Comparison of ENCODE assay signal across 21 cellular contexts in the genomic region with DNA sequence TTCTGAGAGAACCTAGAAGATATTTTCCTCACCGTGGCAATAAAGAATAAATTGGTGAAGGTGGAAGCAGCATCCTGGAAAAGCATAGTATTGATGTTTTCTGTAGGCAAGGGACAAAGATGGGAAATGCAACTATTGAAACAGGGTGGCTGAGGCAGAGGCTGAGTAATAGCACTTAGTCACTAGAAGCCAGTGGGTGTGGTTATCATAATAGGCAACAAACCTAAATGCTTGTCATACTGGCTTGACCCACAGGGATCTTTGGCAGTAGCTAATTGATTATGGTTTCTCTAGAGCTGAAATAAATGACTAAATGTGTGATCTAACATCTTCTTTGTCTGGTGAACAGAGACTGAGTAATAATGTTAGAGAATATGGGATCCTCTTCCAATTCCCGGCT.
A peak's percentile ranks its signal among the peaks of the same experiment; 100 is the strongest.
DNase-seq lines count a peak whose midpoint lies in the region; ATAC-seq and TF ChIP-seq lines count a peak whose summit lies in the region.
"Had no signal": no experiment of that assay in that cellular context is flagged by ENCODE, and none has a peak within 500 bp of the region (broad histone marks: within the 10 kb centered on the region; RNA-seq: fewer than 3 reads in every experiment).

No MANE protein-coding gene starts in this region.

- H3K79me2 ChIP-seq in HCT116 (ENCODE audit: insufficient read depth, low read length): no peaks in the 10 kb centered on the region

- H3K27me3 ChIP-seq in HCT116 (ENCODE audit: insufficient read depth, low read length): no peaks in the 10 kb centered on the region
- H3K27me3 ChIP-seq: BLaER1 treated with 17β-estradiol and CSF1 and Interleukin-3, amounts not matched to agents 10 nM and 100 nM; cardiac muscle cell; right atrium auricular region had no signal

- no peak for TF ChIP-seq RAD21 in HCT116 (IDR thresholded peaks at IDR 0.05; ENCODE audit: low read depth)

- no TSS peak for BruUV-seq in HCT116 (replicated peaks; lab: Mats Ljungman, UMichigan)

- no peaks in the 10 kb centered on the region for H4K20me1 ChIP-seq in HCT116 (ENCODE audit: insufficient read depth)
- H4K20me1 ChIP-seq: BLaER1 treated with 17β-estradiol and CSF1 and Interleukin-3, amounts not matched to agents 10 nM and 100 nM had no signal

- no peaks in the 10 kb centered on the region for H3K9me2 ChIP-seq in HCT116 (ENCODE audit: insufficient read depth)

- TF ChIP-seq CTCF in AG10803 (conservative IDR thresholded peaks at IDR 0.05; ENCODE audit: low read length): no peak
- no peak for TF ChIP-seq CTCF in HCT116 (IDR thresholded peaks at IDR 0.05 in 2 of 3, conservative IDR thresholded peaks at IDR 0.05 in 1 of 3; ENCODE audit: borderline replicate concordance in 1 of 3, insufficient read depth in 1 of 3, low read depth in 2 of 3, low read length in 2 of 3)

- no peak overlapping the region for H3K9ac ChIP-seq in HCT116 (ENCODE audit: low read length)
- H3K9ac ChIP-seq: BLaER1 treated with 17β-estradiol and CSF1 and Interleukin-3, amounts not matched to agents 10 nM and 100 nM had no signal

- H3K4me3 ChIP-seq in AG10803 (ENCODE audit: low read length): no peak overlapping the region
- no peak overlapping the region for H3K4me3 ChIP-seq in HCT116 (replicated peaks in 1 of 2; ENCODE audit: low read depth in 1 of 2, low read length in 2 of 2)
- H3K4me3 ChIP-seq: BLaER1 treated with 17β-estradiol and CSF1 and Interleukin-3, amounts not matched to agents 10 nM and 100 nM; cardiac muscle cell; HAP-1; right atrium auricular region had no signal

- no peak for TF ChIP-seq POLR2A in HCT116 (IDR thresholded peaks at IDR 0.05; ENCODE audit: borderline replicate concordance, extremely low read depth, insufficient read depth, insufficient read length)

- CTCF ChIA-PET in HCT116 (lab: Charles Lee): no interaction called here

- POLR2A ChIA-PET in HCT116 (lab: Charles Lee): no interaction called here

- intact Hi-C loops in HCT116 (cut with micrococcal nuclease): no loop called here

- no peak overlapping the region for H3K4me2 ChIP-seq in HCT116 (ENCODE audit: low read length)
- H3K4me2 ChIP-seq: BLaER1 treated with 17β-estradiol and CSF1 and Interleukin-3, amounts not matched to agents 10 nM and 100 nM had no signal

- DNase-seq in AG10803 (ENCODE audit: low read depth) (peak; percentile 79), HCT116 (ENCODE audit: low read depth, low spot score) (peak; percentile 13), amniotic epithelial cell (ENCODE audit: low read depth) (peak; percentile 7), kidney tubule cell (ENCODE audit: low spot score) (peak; percentile 88), NCI-H526 (lab: John Stamatoyannopoulos, UW) (no peak), mucosa of gallbladder (ENCODE audit: low spot score) (no peak)
- DNase-seq: activated CD8-positive, alpha-beta memory T cell treated with anti-CD3 and anti-CD28 coated beads for 24 hours; activated effector memory CD4-positive, alpha-beta T cell treated with anti-CD3 and anti-CD28 coated beads, Interleukin-2, amount 50 U/mL, for 16 hours; DMS79 treated with DMSO at 0.1 percent for 48 hours; effector memory CD8-positive, alpha-beta T cell; mesendoderm; NCI-H146; NCI-H345; stimulated activated CD4-positive, alpha-beta T cell treated with anti-CD3 and anti-CD28 coated beads, Interleukin-2, amount 100 ng/mL, for 48 hours had no signal

- H2AFZ ChIP-seq in HCT116 (ENCODE audit: low read depth, low read length, poor library complexity, severe bottlenecking): no peak overlapping the region

- H3K4me1 ChIP-seq in HCT116 (ENCODE audit: control insufficient read depth in 1 of 2, insufficient read depth in 2 of 2, low read length in 2 of 2): no peaks in the 10 kb centered on the region; a peak in 2 of 4 replicates
- H3K4me1 ChIP-seq: BLaER1 treated with 17β-estradiol and CSF1 and Interleukin-3, amounts not matched to agents 10 nM and 100 nM; HAP-1; right atrium auricular region had no signal

- H3K9me3 ChIP-seq in HCT116 (ENCODE audit: control insufficient read depth in 1 of 2, insufficient read depth in 1 of 2, low read depth in 1 of 2, low read length in 2 of 2): no peaks in the 10 kb centered on the region
- H3K9me3 ChIP-seq: HAP-1 had no signal

- no peak overlapping the region for H3K27ac ChIP-seq in HCT116 (ENCODE audit: low read depth, low read length)
- H3K27ac ChIP-seq: BLaER1 treated with 17β-estradiol and CSF1 and Interleukin-3, amounts not matched to agents 10 nM and 100 nM; cardiac muscle cell; right atrium auricular region; VCaP had no signal

- ATAC-seq in HCT116: no peak
- ATAC-seq in HG03342 (IDR thresholded peaks at IDR 0.05; ENCODE audit: unreplicated experiment): no peak
- no peak for ATAC-seq in GM21526 (IDR thresholded peaks at IDR 0.05; ENCODE audit: low FRiP score, unreplicated experiment)
- ATAC-seq: effector memory CD8-positive, alpha-beta T cell had no signal

- no peaks in the 10 kb centered on the region for H3K36me3 ChIP-seq in HCT116 (ENCODE audit: control insufficient read depth in 1 of 2, insufficient read depth in 2 of 2, low read length in 2 of 2)
- H3K36me3 ChIP-seq: BLaER1 treated with 17β-estradiol and CSF1 and Interleukin-3, amounts not matched to agents 10 nM and 100 nM; cardiac muscle cell; HAP-1; right atrium auricular region had no signal

- RAD21 ChIA-PET in HCT116 (lab: Charles Lee; ENCODE audit: low non-redundant PET in 1 of 2, low total read pairs in 2 of 2, uncharacterized antibody in 2 of 2, unreplicated experiment in 2 of 2): no interaction called here

TF ChIP-seq in HCT116, 20 proteins besides CTCF, POLR2A, EP300 and RAD21:
- TF ChIP-seq SRF (IDR thresholded peaks at IDR 0.05; ENCODE audit: low read depth): no peak
- no peak for TF ChIP-seq EGR1 (IDR thresholded peaks at IDR 0.05; ENCODE audit: low read depth)
- TF ChIP-seq SP1 (IDR thresholded peaks at IDR 0.05; ENCODE audit: low read depth): no peak
- no peak for TF ChIP-seq POLR2AphosphoS5 (IDR thresholded peaks at IDR 0.05; ENCODE audit: low read depth, low read length)
- no peak for TF ChIP-seq FOSL1 (IDR thresholded peaks at IDR 0.05; ENCODE audit: low read depth)
- TF ChIP-seq EZH2phosphoT487 (IDR thresholded peaks at IDR 0.05; ENCODE audit: borderline replicate concordance): no peak
- TF ChIP-seq ELF1 (IDR thresholded peaks at IDR 0.05; ENCODE audit: borderline replicate concordance, low read depth): no peak
- no peak for TF ChIP-seq ZFX (IDR thresholded peaks at IDR 0.05)
- TF ChIP-seq CBX3 (IDR thresholded peaks at IDR 0.05; ENCODE audit: low read depth): no peak
- TF ChIP-seq, protein P1, sequence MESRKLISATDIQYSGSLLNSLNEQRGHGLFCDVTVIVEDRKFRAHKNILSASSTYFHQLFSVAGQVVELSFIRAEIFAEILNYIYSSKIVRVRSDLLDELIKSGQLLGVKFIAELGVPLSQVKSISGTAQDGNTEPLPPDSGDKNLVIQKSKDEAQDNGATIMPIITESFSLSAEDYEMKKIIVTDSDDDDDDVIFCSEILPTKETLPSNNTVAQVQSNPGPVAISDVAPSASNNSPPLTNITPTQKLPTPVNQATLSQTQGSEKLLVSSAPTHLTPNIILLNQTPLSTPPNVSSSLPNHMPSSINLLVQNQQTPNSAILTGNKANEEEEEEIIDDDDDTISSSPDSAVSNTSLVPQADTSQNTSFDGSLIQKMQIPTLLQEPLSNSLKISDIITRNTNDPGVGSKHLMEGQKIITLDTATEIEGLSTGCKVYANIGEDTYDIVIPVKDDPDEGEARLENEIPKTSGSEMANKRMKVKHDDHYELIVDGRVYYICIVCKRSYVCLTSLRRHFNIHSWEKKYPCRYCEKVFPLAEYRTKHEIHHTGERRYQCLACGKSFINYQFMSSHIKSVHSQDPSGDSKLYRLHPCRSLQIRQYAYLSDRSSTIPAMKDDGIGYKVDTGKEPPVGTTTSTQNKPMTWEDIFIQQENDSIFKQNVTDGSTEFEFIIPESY (IDR thresholded peaks at IDR 0.05; ENCODE audit: extremely low read depth, insufficient replicate concordance, low read length): no peak
- TF ChIP-seq EZH2 (IDR thresholded peaks at IDR 0.05): no peak

Comparison
In these comparisons a context has a peak if more than half of its experiments do, and no peak if none do; other contexts are left out.
1. DNase-seq: peak in AG10803 (single experiment), HCT116 (single experiment), amniotic epithelial cell (single experiment) and kidney tubule cell (single experiment); none in NCI-H526 (0 of 2) and mucosa of gallbladder (single experiment).